In genomic region chr1:153394391-153394790, GRCh38 we compare ENCODE assay signal across 1 cellular context.
TF ChIP-seq lines count a peak whose summit lies in the region.

No MANE protein-coding gene starts in this region.

TF ChIP-seq in GM23338, 12 proteins besides CTCF, POLR2A, EP300 and RAD21 (continued from another document):
- TF ChIP-seq REST (IDR thresholded peaks at IDR 0.05; ENCODE audit: unreplicated experiment) (no peak), NANOG (IDR thresholded peaks at IDR 0.05; ENCODE audit: borderline replicate concordance) (no peak), EZH2phosphoT487 (IDR thresholded peaks at IDR 0.05; ENCODE audit: unreplicated experiment) (no peak), EZH2 (IDR thresholded peaks at IDR 0.05; ENCODE audit: low read depth, unreplicated experiment) (no peak), STAT1 (IDR thresholded peaks at IDR 0.05; ENCODE audit: unreplicated experiment) (no peak), ZNF331 (CRISPR knock-in tag; IDR thresholded peaks at IDR 0.05; ENCODE audit: low read depth) (no peak), ZNF462 (CRISPR knock-in tag; IDR thresholded peaks at IDR 0.05) (no peak)
